7 cellular contexts compared by ENCODE assay signal in genomic region chrX:56778099-56778923, GRCh38. TPM values are rescaled to one million over a fixed set of nuclear protein-coding genes. Genes with fewer than 3 reads are reported as not detected.
A peak's percentile ranks its signal among the peaks of the same experiment; 100 is the strongest.
DNase-seq lines count a peak whose midpoint lies in the region; ATAC-seq and TF ChIP-seq lines count a peak whose summit lies in the region.
"Not testable (repeated sequence)": the region's sequence is repeated elsewhere in the genome, so short reads cannot be mapped to it uniquely, and the experiment has no call there.

No MANE protein-coding gene starts in this region.

- not testable (repeated sequence) for H3K23ac ChIP-seq in IMR-90 (ENCODE audit: low read depth, low read length)

- TF ChIP-seq POLR2A in IMR-90 (IDR thresholded peaks at IDR 0.05; ENCODE audit: low read depth, low read length); heart left ventricle (IDR thresholded peaks at IDR 0.05): not testable (repeated sequence)

- not testable (repeated sequence) for H3K18ac ChIP-seq in IMR-90 (ENCODE audit: low read depth, low read length)

- not testable (repeated sequence) for H3K27me3 ChIP-seq in IMR-90 (ENCODE audit: control insufficient read depth, insufficient read depth, low read length); heart left ventricle

- H4K8ac ChIP-seq in IMR-90 (ENCODE audit: low read depth in 2 of 2, low read length in 2 of 2): not testable (repeated sequence)

- H2AK5ac ChIP-seq in IMR-90 (ENCODE audit: low read depth, low read length): not testable (repeated sequence)

- H3K9ac ChIP-seq in IMR-90 (ENCODE audit: low read depth, low read length): not testable (repeated sequence)

- H3K14ac ChIP-seq in IMR-90 (replicated peaks; ENCODE audit: low read depth, low read length): not testable (repeated sequence)

- not testable (repeated sequence) for H3K9me3 ChIP-seq in IMR-90 (ENCODE audit: control insufficient read depth, insufficient read depth, low read length); heart left ventricle; mucosa of descending colon

- H3K36me3 ChIP-seq in IMR-90 (ENCODE audit: control insufficient read depth, insufficient read depth, low read length); heart left ventricle; mucosa of descending colon (ENCODE audit: low read depth): not testable (repeated sequence)

- H4K91ac ChIP-seq in IMR-90 (ENCODE audit: insufficient read depth, low read depth, low read length): not testable (repeated sequence)

- in situ Hi-C loops in IMR-90 (cut with MboI; ENCODE audit: low sequenced_read_pairs): not testable (repeated sequence)

- not testable (repeated sequence) for H2BK15ac ChIP-seq in IMR-90 (ENCODE audit: low read depth, low read length)

- TF ChIP-seq CTCF in IMR-90 (conservative IDR thresholded peaks at IDR 0.05; ENCODE audit: low read depth, low read length); heart left ventricle (IDR thresholded peaks at IDR 0.05); mucosa of descending colon (IDR thresholded peaks at IDR 0.05): not testable (repeated sequence)

- H4K5ac ChIP-seq in IMR-90 (ENCODE audit: low read depth, low read length): not testable (repeated sequence)

- not testable (repeated sequence) for H2AFZ ChIP-seq in IMR-90 (replicated peaks; ENCODE audit: low read length, poor library complexity)

- CTCF ChIA-PET in IMR-90 (lab: Yijun Ruan, JAX): not testable (repeated sequence)

- not testable (repeated sequence) for H3K56ac ChIP-seq in IMR-90 (ENCODE audit: extremely low read depth, insufficient read depth, low read length)

- POLR2A ChIA-PET in IMR-90 (lab: Charles Lee; ENCODE audit: unreplicated experiment): not testable (repeated sequence)

- BruUV-seq in IMR-90 (replicated peaks; lab: Mats Ljungman, UMichigan): not testable (repeated sequence)

- ATAC-seq in GM18861 (IDR thresholded peaks at IDR 0.05; ENCODE audit: unreplicated experiment): peak; percentile 30
- peak; percentile 36 for ATAC-seq in GM19438 (IDR thresholded peaks at IDR 0.05; ENCODE audit: low read depth, unreplicated experiment)
- ATAC-seq in GM21825 (IDR thresholded peaks at IDR 0.05; ENCODE audit: unreplicated experiment): peak; percentile 37
- peak; percentile 36 for ATAC-seq in HG03064 (IDR thresholded peaks at IDR 0.05; ENCODE audit: low read depth, unreplicated experiment)
- ATAC-seq in IMR-90 (ENCODE audit: low read depth): peak; percentile 49
- peak; percentile 57 to 78 (median 75) for ATAC-seq in heart left ventricle
- peak; percentile 82 for ATAC-seq in mucosa of descending colon

- not testable (repeated sequence) for H3K4me2 ChIP-seq in IMR-90 (ENCODE audit: low read depth, low read length)

- not testable (repeated sequence) for TF ChIP-seq RAD21 in IMR-90 (IDR thresholded peaks at IDR 0.05; ENCODE audit: low read length)

- not testable (repeated sequence) for H3K9me1 ChIP-seq in IMR-90 (ENCODE audit: insufficient read depth, low read length)

- H2BK5ac ChIP-seq in IMR-90 (ENCODE audit: low read depth, low read length, poor library complexity, severe bottlenecking): not testable (repeated sequence)

- H4K20me1 ChIP-seq in IMR-90 (ENCODE audit: insufficient read depth, low read length): not testable (repeated sequence)

- no CpG with 5 or more reads among the region's 32 CpGs for WGBS in IMR-90 (ENCODE audit: extremely low coverage in 2 of 2, insufficient read length in 1 of 2), 2 experiments
- WGBS in heart left ventricle, 4 donors: no CpG with 5 or more reads among the region's 32 CpGs

- H2AK9ac ChIP-seq in IMR-90 (replicated peaks; ENCODE audit: low read depth, low read length, poor library complexity): not testable (repeated sequence)

- DNase-seq in IMR-90, heart left ventricle, mucosa of descending colon: not testable (repeated sequence)

- H3K27ac ChIP-seq in IMR-90 (ENCODE audit: insufficient read depth, low read length); heart left ventricle: not testable (repeated sequence)

- not testable (repeated sequence) for H2BK20ac ChIP-seq in IMR-90 (ENCODE audit: low read depth, low read length)

- H3K4me3 ChIP-seq in IMR-90 (ENCODE audit: insufficient read depth, low read depth, low read length); heart left ventricle; mucosa of descending colon: not testable (repeated sequence)

- not testable (repeated sequence) for H3K79me1 ChIP-seq in IMR-90 (ENCODE audit: low read depth in 1 of 2, low read length in 2 of 2)

- H3K4ac ChIP-seq in IMR-90 (ENCODE audit: low read depth, low read length): not testable (repeated sequence)

- intact Hi-C loops in IMR-90 (cut with micrococcal nuclease); heart left ventricle (cut with DNase I); mucosa of descending colon (cut with DNase I, micrococcal nuclease): not testable (repeated sequence)

- not testable (repeated sequence) for H3K4me1 ChIP-seq in IMR-90 (ENCODE audit: control insufficient read depth, insufficient read depth, low read length); mucosa of descending colon (ENCODE audit: low read depth)
- peaks cover 0 to 22% (median 0%) of the 10 kb centered on the region in 12 donors for H3K4me1 ChIP-seq in heart left ventricle

- dilution Hi-C loops in IMR-90 (cut with HindIII; ENCODE audit: low sequenced_read_pairs, unreplicated experiment): not testable (repeated sequence)

- H2BK120ac ChIP-seq in IMR-90 (ENCODE audit: low read depth, low read length): not testable (repeated sequence)

RNA-seq across cellular contexts. Expression of gene NBDY, which starts 49.3 kb away (rescaled TPM):
- total RNA-seq in IMR-90 (2012; rRNA removed): 2.5 and 3.2 TPM in 2 replicates
- polyA plus RNA-seq in IMR-90 (2012; rRNA removed): 61.5 and 64.6 TPM in 2 replicates
- polyA plus RNA-seq in IMR-90 (2012; cell fraction: cytosol; rRNA removed): 18.4 and 26.7 TPM in 2 replicates
- 8.0 and 12.8 TPM in 2 replicates for polyA plus RNA-seq in IMR-90 (2012; cell fraction: nucleus; rRNA removed; ENCODE audit: low replicate concordance)
- 10 to 100 TPM; 10.4 to 32.3 (median 26.2) TPM for total RNA-seq in heart left ventricle
- 10 to 100 TPM; 13.7 to 33.5 TPM for polyA plus RNA-seq in heart left ventricle
- 10 to 100 TPM; 14.9 to 22.2 (median 20.0) TPM for total RNA-seq in mucosa of descending colon

Comparison
In these comparisons a context has a peak if more than half of its experiments do, and no peak if none do; other contexts are left out.
1. ATAC-seq: peak in every context shown above with its lines; median percentile 82 in mucosa of descending colon; 75 in heart left ventricle; 49 in IMR-90; 37 in GM21825; 36 in GM19438; 36 in HG03064; 30 in GM18861.